Comparison of ENCODE assay signal across 1 cellular context in genomic region chr1:48222501-48223242, GRCh38.
TF ChIP-seq lines count a peak whose summit lies in the region.

Gene SLC5A9, plus strand, starts transcription at chr1:48222716. Its CDS starts 21 bp downstream, at chr1:48222737.

TF ChIP-seq in HepG2, 621 proteins besides CTCF, POLR2A, EP300 and RAD21 (continued from another document and continues in another):
- TF ChIP-seq ZNF232 (CRISPR knock-in tag; IDR thresholded peaks at IDR 0.05; ENCODE audit: borderline replicate concordance) (no peak), ZNF264 (CRISPR knock-in tag; IDR thresholded peaks at IDR 0.05) (no peak), CAMTA2 (CRISPR knock-in tag; IDR thresholded peaks at IDR 0.05; ENCODE audit: borderline replicate concordance) (no peak), MTF1 (CRISPR knock-in tag; IDR thresholded peaks at IDR 0.05) (no peak), KDM5A (IDR thresholded peaks at IDR 0.05; ENCODE audit: borderline replicate concordance, low read length) (no peak), ZFAT (CRISPR knock-in tag; conservative IDR thresholded peaks at IDR 0.05) (no peak), ZNF879 (CRISPR knock-in tag; IDR thresholded peaks at IDR 0.05) (0 out of 2 replicates have a peak, but pooled peaks have one; percentile 65), SRF (IDR thresholded peaks at IDR 0.05; ENCODE audit: low read depth, low read length) (no peak), ZBTB37 (CRISPR knock-in tag; IDR thresholded peaks at IDR 0.05) (no peak), PRDM10 (CRISPR knock-in tag; IDR thresholded peaks at IDR 0.05; ENCODE audit: low read depth) (no peak), CCDC6 (CRISPR knock-in tag; IDR thresholded peaks at IDR 0.05) (no peak), ZNF891 (CRISPR knock-in tag; IDR thresholded peaks at IDR 0.05) (peak; percentile 86), NKX3-1 (CRISPR knock-in tag; IDR thresholded peaks at IDR 0.05) (no peak), ZNF276 (CRISPR knock-in tag; IDR thresholded peaks at IDR 0.05; ENCODE audit: low read depth) (no peak), MED1 (CRISPR knock-in tag; IDR thresholded peaks at IDR 0.05) (peak; percentile 63), ZFYVE20 (CRISPR knock-in tag; IDR thresholded peaks at IDR 0.05; ENCODE audit: borderline replicate concordance, low read depth) (no peak), RAD51 (IDR thresholded peaks at IDR 0.05; ENCODE audit: borderline replicate concordance) (no peak), FOXP4 (CRISPR knock-in tag; IDR thresholded peaks at IDR 0.05) (peak; percentile 43; the same call in 1 of the 2 replicates), NFE2 (CRISPR knock-in tag; IDR thresholded peaks at IDR 0.05) (no peak), ZNF383 (CRISPR knock-in tag; IDR thresholded peaks at IDR 0.05; ENCODE audit: borderline replicate concordance) (no peak), ZNF224 (CRISPR knock-in tag; IDR thresholded peaks at IDR 0.05) (peak; percentile 63; the same call in 1 of the 2 replicates), ISX (CRISPR knock-in tag; conservative IDR thresholded peaks at IDR 0.05) (no peak), ZNF468 (CRISPR knock-in tag; IDR thresholded peaks at IDR 0.05) (no peak), PAXIP1 (CRISPR knock-in tag; conservative IDR thresholded peaks at IDR 0.05) (peak; percentile 92), YY1 (IDR thresholded peaks at IDR 0.05; ENCODE audit: insufficient read depth, insufficient replicate concordance, low read depth, low read length) (peak; percentile 74)
- TF ChIP-seq, protein P1, sequence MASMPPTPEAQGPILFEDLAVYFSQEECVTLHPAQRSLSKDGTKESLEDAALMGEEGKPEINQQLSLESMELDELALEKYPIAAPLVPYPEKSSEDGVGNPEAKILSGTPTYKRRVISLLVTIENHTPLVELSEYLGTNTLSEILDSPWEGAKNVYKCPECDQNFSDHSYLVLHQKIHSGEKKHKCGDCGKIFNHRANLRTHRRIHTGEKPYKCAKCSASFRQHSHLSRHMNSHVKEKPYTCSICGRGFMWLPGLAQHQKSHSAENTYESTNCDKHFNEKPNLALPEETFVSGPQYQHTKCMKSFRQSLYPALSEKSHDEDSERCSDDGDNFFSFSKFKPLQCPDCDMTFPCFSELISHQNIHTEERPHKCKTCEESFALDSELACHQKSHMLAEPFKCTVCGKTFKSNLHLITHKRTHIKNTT (CRISPR knock-in tag; IDR thresholded peaks at IDR 0.05) = no peak
- TF ChIP-seq, protein P2, sequence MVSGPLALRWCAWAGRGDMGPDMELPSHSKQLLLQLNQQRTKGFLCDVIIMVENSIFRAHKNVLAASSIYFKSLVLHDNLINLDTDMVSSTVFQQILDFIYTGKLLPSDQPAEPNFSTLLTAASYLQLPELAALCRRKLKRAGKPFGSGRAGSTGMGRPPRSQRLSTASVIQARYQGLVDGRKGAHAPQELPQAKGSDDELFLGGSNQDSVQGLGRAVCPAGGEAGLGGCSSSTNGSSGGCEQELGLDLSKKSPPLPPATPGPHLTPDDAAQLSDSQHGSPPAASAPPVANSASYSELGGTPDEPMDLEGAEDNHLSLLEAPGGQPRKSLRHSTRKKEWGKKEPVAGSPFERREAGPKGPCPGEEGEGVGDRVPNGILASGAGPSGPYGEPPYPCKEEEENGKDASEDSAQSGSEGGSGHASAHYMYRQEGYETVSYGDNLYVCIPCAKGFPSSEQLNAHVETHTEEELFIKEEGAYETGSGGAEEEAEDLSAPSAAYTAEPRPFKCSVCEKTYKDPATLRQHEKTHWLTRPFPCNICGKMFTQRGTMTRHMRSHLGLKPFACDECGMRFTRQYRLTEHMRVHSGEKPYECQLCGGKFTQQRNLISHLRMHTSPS (CRISPR knock-in tag; IDR thresholded peaks at IDR 0.05; ENCODE audit: low read depth) = peak; percentile 64; the same call in 1 of the 2 replicates
- TF ChIP-seq, protein P3, sequence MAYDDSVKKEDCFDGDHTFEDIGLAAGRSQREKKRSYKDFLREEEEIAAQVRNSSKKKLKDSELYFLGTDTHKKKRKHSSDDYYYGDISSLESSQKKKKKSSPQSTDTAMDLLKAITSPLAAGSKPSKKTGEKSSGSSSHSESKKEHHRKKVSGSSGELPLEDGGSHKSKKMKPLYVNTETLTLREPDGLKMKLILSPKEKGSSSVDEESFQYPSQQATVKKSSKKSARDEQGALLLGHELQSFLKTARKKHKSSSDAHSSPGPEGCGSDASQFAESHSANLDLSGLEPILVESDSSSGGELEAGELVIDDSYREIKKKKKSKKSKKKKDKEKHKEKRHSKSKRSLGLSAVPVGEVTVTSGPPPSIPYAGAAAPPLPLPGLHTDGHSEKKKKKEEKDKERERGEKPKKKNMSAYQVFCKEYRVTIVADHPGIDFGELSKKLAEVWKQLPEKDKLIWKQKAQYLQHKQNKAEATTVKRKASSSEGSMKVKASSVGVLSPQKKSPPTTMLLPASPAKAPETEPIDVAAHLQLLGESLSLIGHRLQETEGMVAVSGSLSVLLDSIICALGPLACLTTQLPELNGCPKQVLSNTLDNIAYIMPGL (CRISPR knock-in tag; IDR thresholded peaks at IDR 0.05; ENCODE audit: borderline replicate concordance in 1 of 2, low read depth in 1 of 2) = peak; percentile 29 to 70; a peak in 3 of 4 replicates
